ENCODE assay signal across 20 cellular contexts in the genomic region with DNA sequence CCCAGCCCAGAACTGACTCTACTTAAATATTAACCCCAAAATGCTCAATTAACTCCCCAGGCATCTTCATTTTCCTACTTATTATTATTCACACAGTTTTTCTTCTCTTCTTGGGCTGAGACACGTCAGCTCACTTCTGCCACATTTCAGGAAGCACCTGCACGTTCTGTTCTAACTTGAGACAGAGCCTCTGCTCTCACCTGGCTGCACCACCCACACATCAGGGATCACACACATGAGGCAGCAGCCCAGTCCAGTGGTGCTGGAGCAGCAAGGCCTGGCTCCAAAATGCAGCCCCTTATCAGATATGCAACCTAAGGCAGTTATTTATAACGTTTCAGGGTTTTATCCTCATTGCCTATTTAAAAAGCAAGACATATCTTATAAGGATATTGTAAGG.
"Had no signal": no experiment of that assay in that cellular context is flagged by ENCODE, and none has a peak within 500 bp of the region (broad histone marks: within the 10 kb centered on the region; RNA-seq: fewer than 3 reads in every experiment).

No MANE protein-coding gene starts in this region.

- H3K27ac ChIP-seq: left ventricle myocardium inferior had no signal

- DNase-seq: activated CD4-positive, alpha-beta T cell treated with anti-CD3 and anti-CD28 coated beads, Interleukin-2, amount 50 U/mL, for 1 hour; activated CD8-positive, alpha-beta memory T cell treated with anti-CD3 and anti-CD28 coated beads for 24 hours; activated gamma-delta T cell treated with Interleukin-2 at 50 U/mL for 16 hours; amygdala; cortex of kidney; effector CD4-positive, alpha-beta T cell; islet precursor cell; left ventricle myocardium inferior; mesenchymal stem cell; posterior cingulate gyrus; stimulated activated CD4-positive, alpha-beta T cell treated with anti-CD3 and anti-CD28 coated beads, Interleukin-2, amount 100 ng/mL, for 48 hours; stimulated activated naive CD4-positive, alpha-beta T cell treated with Interleukin-2 at 50 U/mL for 16 hours; substantia nigra had no signal

- H3K9me3 Mint-ChIP-seq: brain; central memory CD8-positive, alpha-beta T cell; natural killer cell treated with Interleukin-12 subunit alpha and Interleukin-12 subunit beta and Interleukin-15 and Interleukin-18, amount 100 ng/mL, for 72 hours; type B pancreatic cell had no signal

- H3K27ac Mint-ChIP-seq: activated naive CD8-positive, alpha-beta T cell; brain; natural killer cell treated with Interleukin-12 subunit alpha and Interleukin-12 subunit beta and Interleukin-15 and Interleukin-18, amount 100 ng/mL, for 72 hours; type B pancreatic cell had no signal

- H3K9me3 ChIP-seq: left ventricle myocardium inferior had no signal

- H3K36me3 Mint-ChIP-seq: activated naive CD8-positive, alpha-beta T cell; brain; natural killer cell treated with Interleukin-12 subunit alpha and Interleukin-12 subunit beta and Interleukin-15 and Interleukin-18, amount 100 ng/mL, for 72 hours; type B pancreatic cell had no signal

- H3K36me3 ChIP-seq: left ventricle myocardium inferior had no signal

- H3K4me1 ChIP-seq: left ventricle myocardium inferior had no signal

- H3K4me3 ChIP-seq: left ventricle myocardium inferior had no signal

- FAIRE-seq: frontal cortex had no signal

- H3K4me3 Mint-ChIP-seq: activated naive CD8-positive, alpha-beta T cell; brain; central memory CD8-positive, alpha-beta T cell; natural killer cell treated with Interleukin-12 subunit alpha and Interleukin-12 subunit beta and Interleukin-15 and Interleukin-18, amount 100 ng/mL, for 72 hours; type B pancreatic cell had no signal

- H3K4me1 Mint-ChIP-seq: central memory CD8-positive, alpha-beta T cell had no signal

- ATAC-seq: activated CD4-positive, CD25-positive, alpha-beta regulatory T cell treated with anti-CD3 and anti-CD28 coated beads, Interleukin-2, amount 50 U/mL, for 24 hours; natural killer cell treated with Interleukin-12 subunit alpha and Interleukin-12 subunit beta and Interleukin-15 and Interleukin-18, amount 100 ng/mL, for 72 hours had no signal

- H3K27me3 Mint-ChIP-seq: activated naive CD8-positive, alpha-beta T cell; type B pancreatic cell had no signal
